ENCODE assay signal across 1 cellular context in the genomic region with DNA sequence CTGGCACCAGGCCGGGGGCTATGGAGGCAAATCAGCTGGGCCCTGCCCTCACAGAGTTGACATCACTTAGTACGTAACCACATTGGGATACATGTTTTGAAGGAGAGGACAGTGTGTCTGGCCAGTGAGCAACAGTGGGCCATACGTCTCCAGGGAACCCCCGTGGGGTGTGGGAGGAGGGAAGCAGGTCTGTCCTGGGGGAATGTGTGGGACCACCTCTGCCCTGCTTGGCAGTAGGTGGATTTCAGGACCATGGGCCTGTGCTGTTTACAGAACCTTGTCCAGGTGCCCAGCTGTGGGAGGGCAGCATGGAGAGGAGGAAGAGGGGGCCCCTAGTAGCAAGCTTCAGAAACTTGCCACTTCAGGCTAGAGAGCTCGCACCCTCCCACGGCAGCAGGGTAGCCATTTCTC.
TF ChIP-seq lines count a peak whose summit lies in the region.

No MANE protein-coding gene starts in this region.

TF ChIP-seq in IMR-90, 13 proteins besides CTCF, POLR2A, EP300 and RAD21 (continued from another document):
- TF ChIP-seq MXI1 (IDR thresholded peaks at IDR 0.05; ENCODE audit: borderline replicate concordance, low read depth, low read length): no peak
